Comparison of ENCODE assay signal across 18 cellular contexts in genomic region chr3:33386631-33387030, GRCh38.
"Had no signal": no experiment of that assay in that cellular context is flagged by ENCODE, and none has a peak within 500 bp of the region (broad histone marks: within the 10 kb centered on the region; RNA-seq: fewer than 3 reads in every experiment).

No MANE protein-coding gene starts in this region.

- ATAC-seq: heart right ventricle, left lung had no signal

- H3K27ac ChIP-seq: cardiac muscle cell, esophagus squamous epithelium, heart right ventricle, left lung, suprapubic skin, transverse colon, uterus had no signal

- H3K9me3 Mint-ChIP-seq: activated naive CD4-positive, alpha-beta T cell treated with anti-CD3 and anti-CD28 coated beads, Interleukin-2, amount 10 ng/mL, durations not matched to agents 7 days and 5 days; mesothelial cell of epicardium had no signal

- H3K4me1 ChIP-seq: esophagus squamous epithelium, left lung, suprapubic skin, transverse colon, uterus had no signal

- H3K9me3 ChIP-seq: esophagus squamous epithelium, heart right ventricle, left lung, suprapubic skin, transverse colon, uterus had no signal

- H3K4me3 ChIP-seq: cardiac muscle cell, esophagus squamous epithelium, heart right ventricle, left lung, suprapubic skin, transverse colon, uterus had no signal

- H3K27ac Mint-ChIP-seq: activated naive CD4-positive, alpha-beta T cell treated with anti-CD3 and anti-CD28 coated beads, Interleukin-2, amount 10 ng/mL, durations not matched to agents 7 days and 5 days; mesothelial cell of epicardium had no signal

- DNase-seq: activated effector memory CD4-positive, alpha-beta T cell treated with Interleukin-2 at 50 U/mL for 16 hours; activated naive CD4-positive, alpha-beta T cell treated with anti-CD3 and anti-CD28 coated beads, Interleukin-2, amount 10 ng/mL, durations not matched to agents 7 days and 5 days; activated T-cell treated with anti-CD3 and anti-CD28 coated beads for 4 hours; dermis blood vessel endothelial cell; effector memory CD4-positive, alpha-beta T cell; esophagus squamous epithelium; heart right ventricle; left lung; occipital lobe; stimulated activated CD4-positive, alpha-beta T cell treated with anti-CD3 and anti-CD28 coated beads, Interleukin-12 subunit alpha, Interleukin-12 subunit beta, amount 100 ng/mL, for 4 hours; stimulated activated CD4-positive, alpha-beta T cell treated with anti-CD3 and anti-CD28 coated beads, Interleukin-2, amount 100 ng/mL, for 24 hours; stimulated activated naive CD4-positive, alpha-beta T cell treated with Interleukin-2 at 50 U/mL for 16 hours; transverse colon; uterus had no signal

- FAIRE-seq: TTC549 had no signal

- H3K27me3 Mint-ChIP-seq: activated naive CD4-positive, alpha-beta T cell treated with anti-CD3 and anti-CD28 coated beads, Interleukin-2, amount 10 ng/mL, durations not matched to agents 7 days and 5 days had no signal

- H3K27me3 ChIP-seq: cardiac muscle cell, esophagus squamous epithelium, heart right ventricle, left lung, suprapubic skin, transverse colon, uterus had no signal

- H3K4me3 Mint-ChIP-seq: activated naive CD4-positive, alpha-beta T cell treated with anti-CD3 and anti-CD28 coated beads, Interleukin-2, amount 10 ng/mL, durations not matched to agents 7 days and 5 days; mesothelial cell of epicardium had no signal

- H3K36me3 ChIP-seq: uterus had no signal
